In the genomic region with DNA sequence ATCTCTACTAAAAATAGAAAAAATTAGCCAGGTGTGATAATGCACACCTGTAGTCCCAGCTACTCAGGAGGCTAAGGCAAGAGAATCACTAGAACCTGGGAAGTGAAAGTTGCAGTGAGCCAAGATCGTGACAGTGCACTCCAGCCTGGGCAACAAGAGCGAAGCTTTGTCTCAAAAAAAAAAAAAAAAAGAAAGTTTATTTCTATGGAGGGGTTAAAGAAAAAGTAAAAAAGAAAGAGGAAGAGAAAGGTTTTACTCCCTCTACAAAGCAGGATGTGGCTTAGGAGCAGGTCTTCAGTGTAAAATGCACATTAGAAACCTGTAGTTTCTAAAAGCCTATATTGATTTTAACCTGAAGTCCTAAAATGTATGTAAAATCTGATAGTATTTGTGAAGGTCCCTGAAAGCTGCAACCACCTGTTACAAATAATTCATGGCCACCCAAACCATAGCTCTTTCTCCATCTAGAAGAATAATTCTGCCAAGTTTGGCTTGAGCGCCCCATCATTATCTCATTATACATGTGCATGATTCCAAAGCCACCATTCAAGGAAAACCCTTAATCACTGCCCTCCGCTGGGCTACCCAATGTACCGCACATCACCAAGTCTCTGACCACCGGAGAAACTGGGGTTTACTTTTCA, we compare ENCODE assay signal across 9 cellular contexts. TPM values are rescaled to one million over a fixed set of nuclear protein-coding genes. Genes with fewer than 3 reads are reported as not detected.
A peak's percentile ranks its signal among the peaks of the same experiment; 100 is the strongest.
DNase-seq lines count a peak whose midpoint lies in the region; ATAC-seq and TF ChIP-seq lines count a peak whose summit lies in the region.
"Had no signal": no experiment of that assay in that cellular context is flagged by ENCODE, and none has a peak within 500 bp of the region (broad histone marks: within the 10 kb centered on the region; RNA-seq: fewer than 3 reads in every experiment).

No MANE protein-coding gene starts in this region.

- DNase-seq in activated CD4-positive, alpha-beta T cell treated with anti-CD3 and anti-CD28 coated beads for 36 hours, result peak; percentile 41
- DNase-seq in activated CD4-positive, alpha-beta T cell treated with anti-CD3 and anti-CD28 coated beads for 4 hours, result no peak
- peak; percentile 59 for DNase-seq in NAMALWA (ENCODE audit: low spot score)
- peak; percentile 24 for DNase-seq in coronary artery (ENCODE audit: low spot score)
- no peak for DNase-seq in stimulated activated naive CD8-positive, alpha-beta T cell treated with anti-CD3 and anti-CD28 coated beads, Interleukin-15, amount 100 ng/mL, for 72 hours
- DNase-seq in NCI-H2107 (lab: John Stamatoyannopoulos, UW), result no peak
- DNase-seq in islet precursor cell, result no peak
- no peak for DNase-seq in iPS-NIHi11 (ENCODE audit: low spot score)

- H3K4me1 Mint-ChIP-seq in activated CD4-positive, alpha-beta T cell treated with anti-CD3 and anti-CD28 coated beads for 36 hours, result peaks cover 54% of the 10 kb centered on the region
- H3K4me1 Mint-ChIP-seq in stimulated activated naive CD8-positive, alpha-beta T cell treated with anti-CD3 and anti-CD28 coated beads, Interleukin-15, amount 100 ng/mL, for 72 hours, result peaks cover 54% of the 10 kb centered on the region

- no peak overlapping the region for H3K27ac ChIP-seq in coronary artery
- H3K27ac ChIP-seq: SJSA1 had no signal

- H3K27ac Mint-ChIP-seq in activated CD4-positive, alpha-beta T cell treated with anti-CD3 and anti-CD28 coated beads for 36 hours, result peak overlapping the region; percentile 100
- peak overlapping the region; percentile 93 to 98 for H3K27ac Mint-ChIP-seq in stimulated activated naive CD8-positive, alpha-beta T cell treated with anti-CD3 and anti-CD28 coated beads, Interleukin-15, amount 100 ng/mL, for 72 hours

- POLR2A ChIA-PET in activated CD4-positive, alpha-beta T cell treated with anti-CD3 and anti-CD28 coated beads for 36 hours (lab: Charles Lee), result interaction anchor here (0.6 to 2.8 kb wide), 17 partner anchors 11 to 153 kb away, joined by 3 to 21 read pairs (median 5); no protein-coding TSS in a partner anchor

- intact Hi-C loops in activated CD4-positive, alpha-beta T cell treated with anti-CD3 and anti-CD28 coated beads for 36 hours (cut with DNase I, micrococcal nuclease), result loop anchor here (2.0 to 5.0 kb wide), 6 partner anchors 51 to 202 kb away; partner anchors contain the start of genes C9orf78 (in 1 of the 2) and USP20 (in 1 of the 2)

- CTCF ChIA-PET in activated CD4-positive, alpha-beta T cell treated with anti-CD3 and anti-CD28 coated beads for 36 hours (lab: Charles Lee), result interaction anchor here (0.6 to 3.0 kb wide), 16 partner anchors 10 to 155 kb away, joined by 3 to 12 read pairs (median 6); partner anchors contain the start of gene GPR107

- no peaks in the 10 kb centered on the region for H3K9me3 Mint-ChIP-seq in activated CD4-positive, alpha-beta T cell treated with anti-CD3 and anti-CD28 coated beads for 36 hours (ENCODE audit: low read depth)
- no peaks in the 10 kb centered on the region for H3K9me3 Mint-ChIP-seq in stimulated activated naive CD8-positive, alpha-beta T cell treated with anti-CD3 and anti-CD28 coated beads, Interleukin-15, amount 100 ng/mL, for 72 hours

- peaks cover 62% of the 10 kb centered on the region for H3K36me3 Mint-ChIP-seq in activated CD4-positive, alpha-beta T cell treated with anti-CD3 and anti-CD28 coated beads for 36 hours (ENCODE audit: low read depth)

- no peaks in the 10 kb centered on the region for H3K27me3 Mint-ChIP-seq in activated CD4-positive, alpha-beta T cell treated with anti-CD3 and anti-CD28 coated beads for 36 hours
- H3K27me3 Mint-ChIP-seq in stimulated activated naive CD8-positive, alpha-beta T cell treated with anti-CD3 and anti-CD28 coated beads, Interleukin-15, amount 100 ng/mL, for 72 hours, result no peaks in the 10 kb centered on the region

- H3K4me3 Mint-ChIP-seq in activated CD4-positive, alpha-beta T cell treated with anti-CD3 and anti-CD28 coated beads for 36 hours, result peak overlapping the region; percentile 100
- peak overlapping the region; percentile 99 to 100 for H3K4me3 Mint-ChIP-seq in stimulated activated naive CD8-positive, alpha-beta T cell treated with anti-CD3 and anti-CD28 coated beads, Interleukin-15, amount 100 ng/mL, for 72 hours

- no peak overlapping the region for H3K4me3 ChIP-seq in coronary artery
- H3K4me3 ChIP-seq: SJSA1 had no signal

- no peak for ATAC-seq in activated CD4-positive, alpha-beta T cell treated with anti-CD3 and anti-CD28 coated beads for 36 hours
- ATAC-seq in stimulated activated naive CD8-positive, alpha-beta T cell treated with anti-CD3 and anti-CD28 coated beads, Interleukin-15, amount 100 ng/mL, for 72 hours, result no peak

- no peak for TF ChIP-seq CTCF in coronary artery (IDR thresholded peaks at IDR 0.05)

RNA-seq across cellular contexts. Expression of gene FNBP1, which starts 3.4 kb away (rescaled TPM):
- total RNA-seq in activated CD4-positive, alpha-beta T cell treated with anti-CD3 and anti-CD28 coated beads for 36 hours, result 100 to 1,000 TPM; 254 to 354 TPM

RNA-seq across cellular contexts. Expression of gene GPR107, which starts 14.1 kb away (rescaled TPM):
- total RNA-seq in activated CD4-positive, alpha-beta T cell treated with anti-CD3 and anti-CD28 coated beads for 36 hours, result 10 to 100 TPM; 17.7 to 19.7 TPM

Comparison
In these comparisons a context has a peak if more than half of its experiments do, and no peak if none do; other contexts are left out.
1. DNase-seq: peak in activated CD4-positive, alpha-beta T cell treated with anti-CD3 and anti-CD28 coated beads for 36 hours (single experiment), NAMALWA (single experiment) and coronary artery (single experiment); none in activated CD4-positive, alpha-beta T cell treated with anti-CD3 and anti-CD28 coated beads for 4 hours (0 of 2), stimulated activated naive CD8-positive, alpha-beta T cell treated with anti-CD3 and anti-CD28 coated beads, Interleukin-15, amount 100 ng/mL, for 72 hours (0 of 2), NCI-H2107 (single experiment), islet precursor cell (single experiment) and iPS-NIHi11 (single experiment).